In genomic region chr20:61907081-61907891, GRCh38 we compare ENCODE assay signal across 24 cellular contexts.
"Had no signal": no experiment of that assay in that cellular context is flagged by ENCODE, and none has a peak within 500 bp of the region (broad histone marks: within the 10 kb centered on the region; RNA-seq: fewer than 3 reads in every experiment).

No MANE protein-coding gene starts in this region.

- H3K4me1 ChIP-seq: SJCRH30 had no signal

- ATAC-seq: activated naive CD4-positive, alpha-beta T cell treated with anti-CD3 and anti-CD28 coated beads, Interleukin-2, amount 50 U/mL, for 72 hours; activated naive CD8-positive, alpha-beta T cell treated with anti-CD3 and anti-CD28 coated beads, Interleukin-2, amount 50 U/mL, for 24 hours; activated T-cell treated with anti-CD3 and anti-CD28 coated beads, Interleukin-2, amount 50 U/mL, for 4 hours had no signal

- DNase-seq: activated CD4-positive, alpha-beta memory T cell treated with anti-CD3 and anti-CD28 coated beads for 36 hours; activated CD4-positive, alpha-beta T cell treated with anti-CD3 and anti-CD28 coated beads, Interleukin-2, amount 10 ng/mL, durations not matched to agents 7 days and 5 days; activated CD4-positive, CD25-positive, alpha-beta regulatory T cell; activated CD8-positive, alpha-beta memory T cell treated with anti-CD3 and anti-CD28 coated beads for 24 hours; activated effector memory CD4-positive, alpha-beta T cell treated with anti-CD3 and anti-CD28 coated beads, Interleukin-2, amount 50 U/mL, for 16 hours; activated naive CD4-positive, alpha-beta T cell treated with Interleukin-2 at 50 U/mL for 16 hours; activated naive CD8-positive, alpha-beta T cell treated with anti-CD3 and anti-CD28 coated beads, Interleukin-2, amount 50 U/mL, for 24 hours; activated T-cell treated with anti-CD3 and anti-CD28 coated beads, Interleukin-2, amount 50 U/mL, for 4 hours; amniotic stem cell; KG1; NCI-H1048; NCI-H146; NCI-H187 treated with DMSO at 0.1 percent for 48 hours; NCI-H345; NCI-H510A; NCI-H526 treated with DMSO at 0.1 percent for 48 hours; NCI-H82; SJCRH30; SK-N-SH; T-helper 1 cell had no signal

- H3K27ac ChIP-seq: SJCRH30, VCaP had no signal

- H3K4me3 ChIP-seq: SJCRH30 had no signal

- H3K4me3 Mint-ChIP-seq: activated CD4-positive, alpha-beta memory T cell treated with anti-CD3 and anti-CD28 coated beads for 36 hours; activated CD4-positive, alpha-beta T cell treated with anti-CD3 and anti-CD28 coated beads, Interleukin-2, amount 10 ng/mL, durations not matched to agents 7 days and 5 days; activated naive CD8-positive, alpha-beta T cell treated with anti-CD3 and anti-CD28 coated beads, Interleukin-2, amount 50 U/mL, for 24 hours; activated T-cell treated with anti-CD3 and anti-CD28 coated beads, Interleukin-2, amount 50 U/mL, for 4 hours; brain had no signal

- H3K4me1 Mint-ChIP-seq: activated CD4-positive, alpha-beta T cell treated with anti-CD3 and anti-CD28 coated beads, Interleukin-2, amount 10 ng/mL, durations not matched to agents 7 days and 5 days; activated naive CD8-positive, alpha-beta T cell treated with anti-CD3 and anti-CD28 coated beads, Interleukin-2, amount 50 U/mL, for 24 hours had no signal

- H3K27ac Mint-ChIP-seq: activated CD4-positive, alpha-beta memory T cell treated with anti-CD3 and anti-CD28 coated beads for 36 hours; activated CD4-positive, alpha-beta T cell treated with anti-CD3 and anti-CD28 coated beads, Interleukin-2, amount 10 ng/mL, durations not matched to agents 7 days and 5 days; activated naive CD4-positive, alpha-beta T cell treated with anti-CD3 and anti-CD28 coated beads, Interleukin-2, amount 50 U/mL, for 72 hours; activated naive CD8-positive, alpha-beta T cell treated with anti-CD3 and anti-CD28 coated beads, Interleukin-2, amount 50 U/mL, for 24 hours had no signal

- H3K36me3 ChIP-seq: SJCRH30 had no signal

- H3K9me3 Mint-ChIP-seq: activated CD4-positive, alpha-beta memory T cell treated with anti-CD3 and anti-CD28 coated beads for 36 hours; activated CD4-positive, alpha-beta T cell treated with anti-CD3 and anti-CD28 coated beads, Interleukin-2, amount 10 ng/mL, durations not matched to agents 7 days and 5 days; activated naive CD4-positive, alpha-beta T cell treated with anti-CD3 and anti-CD28 coated beads, Interleukin-2, amount 50 U/mL, for 72 hours; activated naive CD8-positive, alpha-beta T cell treated with anti-CD3 and anti-CD28 coated beads, Interleukin-2, amount 50 U/mL, for 24 hours; activated T-cell treated with anti-CD3 and anti-CD28 coated beads, Interleukin-2, amount 50 U/mL, for 4 hours had no signal

- H3K4me2 ChIP-seq: SK-N-SH had no signal

- FAIRE-seq: astrocyte had no signal

- H3K27me3 Mint-ChIP-seq: activated CD4-positive, alpha-beta memory T cell treated with anti-CD3 and anti-CD28 coated beads for 36 hours; activated CD4-positive, alpha-beta T cell treated with anti-CD3 and anti-CD28 coated beads, Interleukin-2, amount 10 ng/mL, durations not matched to agents 7 days and 5 days; activated naive CD8-positive, alpha-beta T cell treated with anti-CD3 and anti-CD28 coated beads, Interleukin-2, amount 50 U/mL, for 24 hours; brain had no signal

- H3K9ac ChIP-seq: SK-N-SH had no signal

- H3K9me3 ChIP-seq: SK-N-SH had no signal
